Comparison of ENCODE assay signal across 8 cellular contexts in the genomic region with DNA sequence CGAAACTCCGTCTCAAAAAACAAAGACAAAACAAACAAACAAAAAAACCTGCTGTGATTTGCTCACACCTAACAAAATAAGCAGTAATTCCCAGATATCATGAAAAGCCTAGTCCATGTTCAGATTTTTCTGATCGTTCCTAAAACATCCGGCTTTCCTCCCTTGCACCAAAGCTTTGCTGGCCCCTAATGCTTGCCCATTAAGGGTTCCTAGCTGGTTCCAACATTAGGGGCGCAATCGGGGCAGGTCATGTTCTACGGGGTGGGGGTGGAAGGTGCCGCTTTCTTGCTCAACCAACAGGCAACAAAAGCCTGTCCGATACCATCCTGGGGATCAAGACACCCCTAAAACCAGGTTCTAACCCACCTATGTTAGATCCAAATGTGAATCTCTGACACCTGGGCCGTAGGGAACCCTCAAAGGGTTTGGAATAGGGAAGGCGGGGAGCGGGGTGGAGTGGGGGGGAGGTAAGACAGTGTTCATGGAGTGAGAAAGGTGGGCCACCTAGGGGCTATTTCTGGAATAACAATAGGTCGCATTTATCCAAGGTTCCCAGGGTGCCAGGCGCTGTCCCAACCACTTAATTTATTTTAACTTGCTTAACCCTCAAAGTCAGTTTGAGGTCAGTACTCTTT. TPM values are rescaled to one million over a fixed set of nuclear protein-coding genes. Genes with fewer than 3 reads are reported as not detected.
DNase-seq lines count a peak whose midpoint lies in the region; ATAC-seq and TF ChIP-seq lines count a peak whose summit lies in the region.

No MANE protein-coding gene starts in this region.

- H3K27ac ChIP-seq in VCaP = peak overlapping the region; percentile 68

- TF ChIP-seq CTCF in VCaP (conservative IDR thresholded peaks at IDR 0.05) = peak; percentile 86

- peak; percentile 29 for DNase-seq in NOMO-1 treated with DMSO at 0.1 percent for 48 hours (lab: John Stamatoyannopoulos, UW; ENCODE audit: unreplicated experiment)
- DNase-seq in NOMO-1 treated with dmso at 0.1 percent for 144 hours (lab: John Stamatoyannopoulos, UW; ENCODE audit: unreplicated experiment) = no peak
- peak; percentile 50 for DNase-seq in NCI-H146 (lab: John Stamatoyannopoulos, UW)
- peak; percentile 72 for DNase-seq in dermis blood vessel endothelial cell
- DNase-seq in left kidney (ENCODE audit: low read depth, low spot score) = peak; percentile 92
- peak in 2 of 3 donors; percentile 24 to 44 for DNase-seq in stimulated activated CD4-positive, alpha-beta T cell treated with anti-CD3 and anti-CD28 coated beads, TNF-alpha, amount 100 ng/mL, for 48 hours (ENCODE audit: low read depth in 3 of 3)

- no peak for ATAC-seq in HG03159 (IDR thresholded peaks at IDR 0.05; ENCODE audit: unreplicated experiment)

RNA-seq across cellular contexts. Expression of a gene that starts 25.3 kb away (rescaled TPM):
- total RNA-seq in dermis blood vessel endothelial cell = 0.68 TPM in 1 of 2 replicates, not detected in the other

RNA-seq across cellular contexts. Expression of a gene that starts 44.6 kb away (rescaled TPM):
- total RNA-seq in dermis blood vessel endothelial cell = 0.34 TPM in 1 of 2 replicates, not detected in the other

RNA-seq across cellular contexts. Expression of a gene that starts 48.3 kb away (rescaled TPM):
- total RNA-seq in dermis blood vessel endothelial cell = not detected in 2 replicates

RNA-seq across cellular contexts. Expression of a gene that starts 48.8 kb away (rescaled TPM):
- total RNA-seq in dermis blood vessel endothelial cell = 0.09 and 0.17 TPM in 2 replicates

RNA-seq across cellular contexts. Expression of a gene that starts 52.8 kb away (rescaled TPM):
- not detected in 2 replicates for total RNA-seq in dermis blood vessel endothelial cell
